1 cellular context compared by ENCODE assay signal in genomic region chr12:89634508-89634907, GRCh38.
TF ChIP-seq lines count a peak whose summit lies in the region.

No MANE protein-coding gene starts in this region.

TF ChIP-seq in HepG2, 621 proteins besides CTCF, POLR2A, EP300 and RAD21 (continued from another document and continues in another):
- TF ChIP-seq ARID2 (CRISPR knock-in tag; IDR thresholded peaks at IDR 0.05; ENCODE audit: borderline replicate concordance): no peak
- no peak for TF ChIP-seq PATZ1 (CRISPR knock-in tag; IDR thresholded peaks at IDR 0.05)
- TF ChIP-seq CEBPB (IDR thresholded peaks at IDR 0.05; ENCODE audit: borderline replicate concordance, low read depth, low read length): peak; percentile 61
- TF ChIP-seq HOXD1 (CRISPR knock-in tag; IDR thresholded peaks at IDR 0.05): no peak
- TF ChIP-seq ZBTB44 (CRISPR knock-in tag; IDR thresholded peaks at IDR 0.05): no peak
- no peak for TF ChIP-seq ZBTB34 (CRISPR knock-in tag; IDR thresholded peaks at IDR 0.05)
- TF ChIP-seq ZNF720 (CRISPR knock-in tag; IDR thresholded peaks at IDR 0.05): no peak
- peak; percentile 51 for TF ChIP-seq CEBPG (CRISPR knock-in tag; IDR thresholded peaks at IDR 0.05)
- TF ChIP-seq RFXAP (CRISPR knock-in tag; IDR thresholded peaks at IDR 0.05; ENCODE audit: borderline replicate concordance): no peak
- TF ChIP-seq RARA (CRISPR knock-in tag; IDR thresholded peaks at IDR 0.05): no peak
- TF ChIP-seq SIN3A (IDR thresholded peaks at IDR 0.05; ENCODE audit: borderline replicate concordance, low read depth, low read length): no peak
- TF ChIP-seq SP1 (IDR thresholded peaks at IDR 0.05): no peak
- TF ChIP-seq SP1 (CRISPR knock-in tag; IDR thresholded peaks at IDR 0.05): no peak
- peak; percentile 54; the same call in 1 of the 2 replicates for TF ChIP-seq ISL2 (CRISPR knock-in tag; IDR thresholded peaks at IDR 0.05)
- TF ChIP-seq IRF2 (CRISPR knock-in tag; IDR thresholded peaks at IDR 0.05): no peak
- TF ChIP-seq ZNF160 (CRISPR knock-in tag; IDR thresholded peaks at IDR 0.05): no peak
- no peak for TF ChIP-seq NFE2L2 (IDR thresholded peaks at IDR 0.05; ENCODE audit: low read length)
- TF ChIP-seq MNT (IDR thresholded peaks at IDR 0.05): no peak
- TF ChIP-seq PAXIP1 (CRISPR knock-in tag; conservative IDR thresholded peaks at IDR 0.05): no peak; the same call in 1 of the 2 replicates
- TF ChIP-seq E2F5 (CRISPR knock-in tag; conservative IDR thresholded peaks at IDR 0.05): no peak
- peak; percentile 9; the same call in 1 of the 2 replicates for TF ChIP-seq FOXA3 (CRISPR knock-in tag; IDR thresholded peaks at IDR 0.05)
- no peak for TF ChIP-seq GPN1 (CRISPR knock-in tag; IDR thresholded peaks at IDR 0.05; ENCODE audit: borderline replicate concordance)
- TF ChIP-seq HOXA3 (CRISPR knock-in tag; IDR thresholded peaks at IDR 0.05): no peak
- peak; percentile 25; the same call in 1 of the 2 replicates for TF ChIP-seq SOX5 (CRISPR knock-in tag; IDR thresholded peaks at IDR 0.05; ENCODE audit: borderline replicate concordance)
- TF ChIP-seq HNF1B (CRISPR knock-in tag; IDR thresholded peaks at IDR 0.05): no peak
- no peak for TF ChIP-seq POLR2AphosphoS5 (IDR thresholded peaks at IDR 0.05; ENCODE audit: low read depth, low read length)
- TF ChIP-seq ZNF331 (CRISPR knock-in tag; IDR thresholded peaks at IDR 0.05): no peak
- no peak for TF ChIP-seq ATM (IDR thresholded peaks at IDR 0.05; ENCODE audit: borderline replicate concordance)
- no peak for TF ChIP-seq NR3C1 (CRISPR knock-in tag; IDR thresholded peaks at IDR 0.05)
- no peak for TF ChIP-seq CC2D1A (CRISPR knock-in tag; IDR thresholded peaks at IDR 0.05)
- TF ChIP-seq HOXA7 (CRISPR knock-in tag; IDR thresholded peaks at IDR 0.05): no peak
- TF ChIP-seq MEIS1 (CRISPR knock-in tag; IDR thresholded peaks at IDR 0.05; ENCODE audit: borderline replicate concordance): no peak
- TF ChIP-seq ZBTB49 (CRISPR knock-in tag; IDR thresholded peaks at IDR 0.05; ENCODE audit: borderline replicate concordance): no peak
- TF ChIP-seq NR2F2 (IDR thresholded peaks at IDR 0.05; ENCODE audit: borderline replicate concordance, low read depth): no peak
- TF ChIP-seq THAP9 (CRISPR knock-in tag; IDR thresholded peaks at IDR 0.05; ENCODE audit: borderline replicate concordance): no peak
- TF ChIP-seq RFX1 (IDR thresholded peaks at IDR 0.05): no peak
- TF ChIP-seq ZNF292 (CRISPR knock-in tag; IDR thresholded peaks at IDR 0.05; ENCODE audit: borderline replicate concordance, low read depth): no peak
- TF ChIP-seq PAX8 (CRISPR knock-in tag; IDR thresholded peaks at IDR 0.05; ENCODE audit: borderline replicate concordance): no peak
- no peak for TF ChIP-seq POLR2AphosphoS2 (IDR thresholded peaks at IDR 0.05; ENCODE audit: low read depth, low read length)
- no peak for TF ChIP-seq ZNF451 (CRISPR knock-in tag; IDR thresholded peaks at IDR 0.05)
- TF ChIP-seq CBX5 (CRISPR knock-in tag; IDR thresholded peaks at IDR 0.05; ENCODE audit: borderline replicate concordance): no peak
- TF ChIP-seq HNF4A (CRISPR knock-in tag; IDR thresholded peaks at IDR 0.05): peak; percentile 21; the same call in 1 of the 2 replicates
- no peak for TF ChIP-seq SOX13 (IDR thresholded peaks at IDR 0.05)
- 0 out of 4 replicates have a peak, but pooled peaks of 1 of the 2 experiments have one; percentile 17 for TF ChIP-seq SOX13 (CRISPR knock-in tag; conservative IDR thresholded peaks at IDR 0.05 in 1 of 2, IDR thresholded peaks at IDR 0.05 in 1 of 2)
- TF ChIP-seq ZFP82 (CRISPR knock-in tag; IDR thresholded peaks at IDR 0.05; ENCODE audit: borderline replicate concordance): no peak
- no peak for TF ChIP-seq ZNF607 (CRISPR knock-in tag; IDR thresholded peaks at IDR 0.05; ENCODE audit: borderline replicate concordance)
- 0 out of 2 replicates have a peak, but pooled peaks have one; percentile 13 for TF ChIP-seq BCL6 (CRISPR knock-in tag; IDR thresholded peaks at IDR 0.05)
